13 cellular contexts compared by ENCODE assay signal in the genomic region with DNA sequence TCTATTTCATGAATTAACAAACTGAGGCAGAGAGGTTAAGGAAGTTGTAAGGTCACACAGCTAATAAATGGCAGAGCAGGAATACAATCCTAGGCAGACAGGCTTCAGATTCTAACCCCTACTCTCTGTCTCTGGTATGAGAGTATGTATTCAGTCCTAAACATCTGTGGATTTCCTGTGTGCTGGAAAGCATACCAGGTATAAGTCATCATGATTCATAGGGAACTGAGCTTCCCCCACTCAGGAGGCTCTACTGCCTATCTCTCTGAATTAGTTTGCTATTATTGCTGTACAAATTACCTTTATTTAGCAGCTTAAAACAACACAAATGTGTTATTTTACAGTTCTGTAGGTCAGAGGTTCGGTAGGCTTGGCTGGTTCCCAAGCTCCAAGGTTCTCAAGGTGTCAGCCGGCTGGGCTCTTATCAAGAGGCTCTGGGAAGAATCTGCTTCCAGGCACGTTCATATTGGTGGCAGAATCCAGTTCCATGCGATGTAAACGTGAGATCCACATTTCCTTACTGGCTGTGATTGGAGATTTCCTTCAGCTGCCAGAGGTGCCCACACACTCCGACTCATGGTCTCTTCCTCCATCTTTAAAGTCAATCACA.
DNase-seq lines count a peak whose midpoint lies in the region; TF ChIP-seq lines count a peak whose summit lies in the region.
"Had no signal": no experiment of that assay in that cellular context is flagged by ENCODE, and none has a peak within 500 bp of the region (broad histone marks: within the 10 kb centered on the region; RNA-seq: fewer than 3 reads in every experiment).

No MANE protein-coding gene starts in this region.

- TF ChIP-seq POLR2A in stomach (IDR thresholded peaks at IDR 0.05), result no peak
- no peak for TF ChIP-seq POLR2A in ovary (IDR thresholded peaks at IDR 0.05)

- in situ Hi-C loops in astrocyte of the spinal cord (cut with HindIII; ENCODE audit: low sequenced_read_pairs), result no loop called here

- no peak overlapping the region for H3K9ac ChIP-seq in colonic mucosa (ENCODE audit: low read depth in 2 of 2, low read length in 2 of 2)
- H3K9ac ChIP-seq: BLaER1 had no signal

- no peak overlapping the region for H3K4me3 ChIP-seq in astrocyte of the spinal cord (ENCODE audit: low read depth, low read length)
- no peak overlapping the region for H3K4me3 ChIP-seq in stomach
- H3K4me3 ChIP-seq in colonic mucosa, result no peak overlapping the region
- H3K4me3 ChIP-seq in ovary, result no peak overlapping the region
- H3K4me3 ChIP-seq: BLaER1, gastrocnemius medialis, lower lobe of right lung had no signal

- DNase-seq in HCEC 1CT, result peak; percentile 77
- DNase-seq in astrocyte of the spinal cord (ENCODE audit: low read depth, low spot score), result peak; percentile 28
- peak; percentile 26 for DNase-seq in glomerular visceral epithelial cell (ENCODE audit: extremely low spot score)
- DNase-seq in stomach, result peak; percentile 55
- DNase-seq in NCI-H345 (lab: John Stamatoyannopoulos, UW), result no peak
- DNase-seq in colonic mucosa, result no peak
- no peak for DNase-seq in ovary
- DNase-seq: activated CD4-positive, alpha-beta T cell treated with anti-CD3 and anti-CD28 coated beads, Interleukin-2, amount 10 ng/mL, durations not matched to agents 24 days and 14 days; activated effector memory CD4-positive, alpha-beta T cell treated with Interleukin-2 at 50 U/mL for 16 hours; gastrocnemius medialis; lower lobe of right lung; NCI-H1417 treated with DMSO at 0.1 percent for 48 hours had no signal

- peaks cover 0 to 10% (median 0%) of the 10 kb centered on the region in 4 donors for H3K4me1 ChIP-seq in stomach
- no peaks in the 10 kb centered on the region for H3K4me1 ChIP-seq in colonic mucosa
- no peaks in the 10 kb centered on the region for H3K4me1 ChIP-seq in ovary (ENCODE audit: insufficient read depth)
- H3K4me1 ChIP-seq: BLaER1, gastrocnemius medialis, lower lobe of right lung had no signal

- no peak for TF ChIP-seq EP300 in stomach (IDR thresholded peaks at IDR 0.05)
- TF ChIP-seq EP300 in ovary (IDR thresholded peaks at IDR 0.05), result no peak

- intact Hi-C loops in stomach (cut with DNase I; ENCODE audit: low total_unique reads) (no loop called here), colonic mucosa (cut with DNase I) (no loop called here), ovary (cut with DNase I) (no loop called here)

- WGBS in stomach, 5 donors, result 32 to 61% (median 46%) methylated on average over 6 of the region's 6 CpGs
- WGBS in ovary, 3 donors, result 12 to 32% (median 13%) methylated on average over 6 of the region's 6 CpGs

- no peak for TF ChIP-seq CTCF in astrocyte of the spinal cord (IDR thresholded peaks at IDR 0.05; ENCODE audit: low read depth, low read length)
- no peak for TF ChIP-seq CTCF in stomach (IDR thresholded peaks at IDR 0.05)
- TF ChIP-seq CTCF in colonic mucosa (IDR thresholded peaks at IDR 0.05), result no peak
- no peak for TF ChIP-seq CTCF in ovary (IDR thresholded peaks at IDR 0.05)

- H3K27me3 ChIP-seq in stomach (no peaks in the 10 kb centered on the region), colonic mucosa (no peaks in the 10 kb centered on the region), ovary (no peaks in the 10 kb centered on the region)
- H3K27me3 ChIP-seq: BLaER1, gastrocnemius medialis had no signal

- no peak overlapping the region for H3K27ac ChIP-seq in stomach
- H3K27ac ChIP-seq in colonic mucosa, result no peak overlapping the region
- H3K27ac ChIP-seq in ovary, result no peak overlapping the region
- H3K27ac ChIP-seq: BLaER1, gastrocnemius medialis, lower lobe of right lung had no signal

- H3K9me3 ChIP-seq in stomach (no peaks in the 10 kb centered on the region), colonic mucosa (no peaks in the 10 kb centered on the region), ovary (no peaks in the 10 kb centered on the region)
- H3K9me3 ChIP-seq: BLaER1, gastrocnemius medialis, lower lobe of right lung had no signal

- H3K36me3 ChIP-seq in stomach (no peaks in the 10 kb centered on the region), colonic mucosa (no peaks in the 10 kb centered on the region), ovary (no peaks in the 10 kb centered on the region)
- H3K36me3 ChIP-seq: BLaER1, gastrocnemius medialis, lower lobe of right lung had no signal

Comparison
In these comparisons a context has a peak if more than half of its experiments do, and no peak if none do; other contexts are left out.
1. DNase-seq: peak in HCEC 1CT (single experiment), astrocyte of the spinal cord (single experiment), glomerular visceral epithelial cell (single experiment) and stomach (single experiment); none in NCI-H345 (single experiment), colonic mucosa (single experiment) and ovary (0 of 5).